1 cellular context compared by ENCODE assay signal in the genomic region with DNA sequence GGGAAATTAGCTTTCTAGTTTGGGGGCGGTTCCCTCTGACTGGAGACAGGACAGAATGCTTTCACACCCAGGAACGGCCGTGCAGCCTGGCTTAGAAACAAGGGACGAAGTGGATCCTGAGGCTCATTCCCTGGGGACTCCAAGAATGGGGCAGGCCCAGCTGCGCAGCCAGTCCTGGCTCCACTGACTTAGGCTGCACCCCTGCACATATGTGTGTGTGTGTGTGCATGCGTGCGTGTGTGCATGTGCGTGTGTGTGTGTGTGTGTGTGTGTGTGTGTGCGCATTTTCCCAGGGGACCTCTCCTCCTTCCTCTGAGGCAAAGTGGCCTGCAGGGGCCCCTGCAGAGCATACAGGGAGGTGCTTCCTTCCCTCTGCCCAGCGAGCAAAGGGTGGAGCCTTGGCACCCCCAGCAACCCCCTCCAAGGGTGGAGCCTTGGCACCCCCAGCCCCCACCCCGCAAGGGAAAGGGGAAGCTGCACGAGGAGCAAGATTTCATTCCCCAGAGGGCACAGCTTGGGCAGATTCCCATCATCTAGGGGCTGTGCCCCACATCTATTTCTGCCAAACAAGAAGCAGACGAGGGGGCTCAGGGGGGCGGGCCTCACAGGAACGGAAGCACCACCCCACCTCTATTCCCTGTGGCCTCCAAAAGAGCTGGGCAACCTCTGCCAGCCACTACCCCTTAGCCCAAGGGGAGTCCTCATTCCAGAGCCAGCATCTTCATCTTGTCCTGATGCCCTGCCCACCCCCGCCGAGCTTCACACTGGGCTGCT.
A peak's percentile ranks its signal among the peaks of the same experiment; 100 is the strongest.
TF ChIP-seq lines count a peak whose summit lies in the region.

No MANE protein-coding gene starts in this region.

TF ChIP-seq in GM12878, 131 proteins besides CTCF, POLR2A, EP300 and RAD21:
- TF ChIP-seq NBN (IDR thresholded peaks at IDR 0.05) (peak; percentile 45; the same call in 1 of the 2 replicates), IKZF2 (IDR thresholded peaks at IDR 0.05) (peak in 1 of 2 experiments; percentile 57; a peak in 1 of 4 replicates), SMC3 (IDR thresholded peaks at IDR 0.05; ENCODE audit: borderline replicate concordance, low read length) (no peak), HCFC1 (IDR thresholded peaks at IDR 0.05; ENCODE audit: low read length) (no peak), MEF2B (IDR thresholded peaks at IDR 0.05; ENCODE audit: partially characterized antibody, poor library complexity, severe bottlenecking) (peak; percentile 97), BHLHE40 (IDR thresholded peaks at IDR 0.05; ENCODE audit: borderline replicate concordance in 1 of 2, low read depth in 2 of 2, low read length in 1 of 2) (peak in 1 of 2 experiments; percentile 53; a peak in 2 of 4 replicates), IKZF1 (conservative IDR thresholded peaks at IDR 0.05) (peak; percentile 40; the same call in 1 of the 2 replicates), POU2F2 (IDR thresholded peaks at IDR 0.05; ENCODE audit: borderline replicate concordance, low read depth, low read length) (no peak), SPI1 (IDR thresholded peaks at IDR 0.05; ENCODE audit: borderline replicate concordance, insufficient read depth, low read depth, low read length) (no peak)
- TF ChIP-seq, protein P1, sequence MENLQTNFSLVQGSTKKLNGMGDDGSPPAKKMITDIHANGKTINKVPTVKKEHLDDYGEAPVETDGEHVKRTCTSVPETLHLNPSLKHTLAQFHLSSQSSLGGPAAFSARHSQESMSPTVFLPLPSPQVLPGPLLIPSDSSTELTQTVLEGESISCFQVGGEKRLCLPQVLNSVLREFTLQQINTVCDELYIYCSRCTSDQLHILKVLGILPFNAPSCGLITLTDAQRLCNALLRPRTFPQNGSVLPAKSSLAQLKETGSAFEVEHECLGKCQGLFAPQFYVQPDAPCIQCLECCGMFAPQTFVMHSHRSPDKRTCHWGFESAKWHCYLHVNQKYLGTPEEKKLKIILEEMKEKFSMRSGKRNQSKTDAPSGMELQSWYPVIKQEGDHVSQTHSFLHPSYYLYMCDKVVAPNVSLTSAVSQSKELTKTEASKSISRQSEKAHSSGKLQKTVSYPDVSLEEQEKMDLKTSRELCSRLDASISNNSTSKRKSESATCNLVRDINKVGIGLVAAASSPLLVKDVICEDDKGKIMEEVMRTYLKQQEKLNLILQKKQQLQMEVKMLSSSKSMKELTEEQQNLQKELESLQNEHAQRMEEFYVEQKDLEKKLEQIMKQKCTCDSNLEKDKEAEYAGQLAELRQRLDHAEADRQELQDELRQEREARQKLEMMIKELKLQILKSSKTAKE (IDR thresholded peaks at IDR 0.05; ENCODE audit: low read depth, poor library complexity, severe bottlenecking): no peak
- TF ChIP-seq, protein P2, sequence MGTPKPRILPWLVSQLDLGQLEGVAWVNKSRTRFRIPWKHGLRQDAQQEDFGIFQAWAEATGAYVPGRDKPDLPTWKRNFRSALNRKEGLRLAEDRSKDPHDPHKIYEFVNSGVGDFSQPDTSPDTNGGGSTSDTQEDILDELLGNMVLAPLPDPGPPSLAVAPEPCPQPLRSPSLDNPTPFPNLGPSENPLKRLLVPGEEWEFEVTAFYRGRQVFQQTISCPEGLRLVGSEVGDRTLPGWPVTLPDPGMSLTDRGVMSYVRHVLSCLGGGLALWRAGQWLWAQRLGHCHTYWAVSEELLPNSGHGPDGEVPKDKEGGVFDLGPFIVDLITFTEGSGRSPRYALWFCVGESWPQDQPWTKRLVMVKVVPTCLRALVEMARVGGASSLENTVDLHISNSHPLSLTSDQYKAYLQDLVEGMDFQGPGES (IDR thresholded peaks at IDR 0.05): no peak
